ENCODE assay signal across 8 cellular contexts in genomic region chr11:1389932-1390587, GRCh38. TPM values are rescaled to one million over a fixed set of nuclear protein-coding genes. Genes with fewer than 3 reads are reported as not detected.
DNase-seq lines count a peak whose midpoint lies in the region; ATAC-seq, FAIRE-seq and TF ChIP-seq lines count a peak whose summit lies in the region.

Gene BRSK2, plus strand, starts transcription at chr11:1389934. Its CDS starts 351 bp downstream, at chr11:1390285.

- H3K27me3 Mint-ChIP-seq in T-helper 2 cell treated with Interferon-gamma antibody and Interleukin-4, amounts not matched to agents 5 μg/mL and 100 μg/mL, for 36 hours (ENCODE audit: low read depth) = peaks cover 28% of the 10 kb centered on the region
- H3K27me3 Mint-ChIP-seq in activated naive CD8-positive, alpha-beta T cell = peaks cover 8% of the 10 kb centered on the region

- H2AFZ ChIP-seq in keratinocyte (ENCODE audit: control insufficient read depth, low read length) = peak within 1 kb of the TSS; percentile 81

- H3K4me2 ChIP-seq in keratinocyte (ENCODE audit: control insufficient read depth, extremely low read depth, insufficient read depth, low read depth, low read length) = peak within 1 kb of the TSS; percentile 82

- no peak for FAIRE-seq in keratinocyte (lab: Jason Lieb, UNC)

- H3K27me3 ChIP-seq in keratinocyte (ENCODE audit: control insufficient read depth, extremely low read depth, insufficient read depth, low read length) = peaks cover 41% of the 10 kb centered on the region
- H3K27me3 ChIP-seq in thoracic aorta (replicated peaks; ENCODE audit: insufficient read depth) = peaks cover 5% of the 10 kb centered on the region

- TF ChIP-seq CTCF in keratinocyte (optimal IDR thresholded peaks at IDR 0.05 in 1 of 3, IDR thresholded peaks at IDR 0.05 in 1 of 3, conservative IDR thresholded peaks at IDR 0.05 in 1 of 3; ENCODE audit: extremely low read depth in 1 of 3, insufficient read depth in 2 of 3, low read length in 3 of 3) (no peak), thoracic aorta (IDR thresholded peaks at IDR 0.05) (no peak)

- H3K27ac ChIP-seq in keratinocyte (ENCODE audit: control insufficient read depth, insufficient read depth, low read length) = no peak within 1 kb of the TSS
- H3K27ac ChIP-seq in thoracic aorta = peak within 1 kb of the TSS in 1 of 2 donors; percentile 39

- no peaks in the 10 kb centered on the region for H3K4me1 Mint-ChIP-seq in T-helper 2 cell treated with Interferon-gamma antibody and Interleukin-4, amounts not matched to agents 5 μg/mL and 100 μg/mL, for 36 hours (ENCODE audit: low read depth)
- peaks cover 3% of the 10 kb centered on the region for H3K4me1 Mint-ChIP-seq in activated naive CD8-positive, alpha-beta T cell (ENCODE audit: low read depth)

- no peaks in the 10 kb centered on the region for H3K79me2 ChIP-seq in keratinocyte (ENCODE audit: control insufficient read depth, insufficient read depth, low read length)

- H4K20me1 ChIP-seq in keratinocyte (ENCODE audit: control insufficient read depth, extremely low read depth, insufficient read depth, low read length) = peaks cover 5% of the 10 kb centered on the region

- no peak for ATAC-seq in thoracic aorta (ENCODE audit: insufficient number of reproducible peaks, low FRiP score, low read depth)
- ATAC-seq in HG03442 (IDR thresholded peaks at IDR 0.05; ENCODE audit: unreplicated experiment) = no peak
- ATAC-seq in GM21723 (IDR thresholded peaks at IDR 0.05; ENCODE audit: unreplicated experiment) = no peak

- peak within 1 kb of the TSS; percentile 50 for H3K4me3 Mint-ChIP-seq in T-helper 2 cell treated with Interferon-gamma antibody and Interleukin-4, amounts not matched to agents 5 μg/mL and 100 μg/mL, for 36 hours
- peak within 1 kb of the TSS; percentile 27 for H3K4me3 Mint-ChIP-seq in activated naive CD8-positive, alpha-beta T cell

- H3K9ac ChIP-seq in keratinocyte (ENCODE audit: control insufficient read depth, extremely low read depth, insufficient read depth, low read length) = peak within 1 kb of the TSS; percentile 15

- no peaks in the 10 kb centered on the region for H3K9me3 Mint-ChIP-seq in T-helper 2 cell treated with Interferon-gamma antibody and Interleukin-4, amounts not matched to agents 5 μg/mL and 100 μg/mL, for 36 hours
- no peaks in the 10 kb centered on the region for H3K9me3 Mint-ChIP-seq in activated naive CD8-positive, alpha-beta T cell (ENCODE audit: low read depth)

- peak within 1 kb of the TSS; percentile 33 to 53 (median 50) for H3K4me3 ChIP-seq in keratinocyte (ENCODE audit: control insufficient read depth in 2 of 3, extremely low read depth in 1 of 3, insufficient read depth in 2 of 3, low read depth in 1 of 3, low read length in 3 of 3)
- H3K4me3 ChIP-seq in thoracic aorta = peak within 1 kb of the TSS; percentile 77

- dilution Hi-C loops in keratinocyte (cut with MboI; ENCODE audit: extremely low pct_ligation_motif_present, low sequenced_read_pairs) = no loop called here

- no peak for DNase-seq in T-helper 2 cell treated with Interferon-gamma antibody and Interleukin-4, amounts not matched to agents 5 μg/mL and 100 μg/mL, for 36 hours (ENCODE audit: low spot score)
- DNase-seq in T-helper 2 cell (no peak), keratinocyte (ENCODE audit: low read depth, low spot score) (no peak), thoracic aorta (ENCODE audit: low spot score) (no peak), iPS-NIHi7 (ENCODE audit: extremely low spot score) (no peak)

- no peaks in the 10 kb centered on the region for H3K9me1 ChIP-seq in keratinocyte (ENCODE audit: control insufficient read depth, extremely low read depth, insufficient read depth, low read length)

- H3K4me1 ChIP-seq in keratinocyte (ENCODE audit: control insufficient read depth, extremely low read depth, insufficient read depth, low read length) (peaks cover 4% of the 10 kb centered on the region), thoracic aorta (ENCODE audit: control insufficient read depth in 1 of 2, low read depth in 2 of 2) (peaks cover 5 to 16% of the 10 kb centered on the region in 2 donors)

- H3K9me3 ChIP-seq in keratinocyte (ENCODE audit: control insufficient read depth, low read depth, low read length) = no peaks in the 10 kb centered on the region
- no peaks in the 10 kb centered on the region for H3K9me3 ChIP-seq in thoracic aorta

- H3K36me3 ChIP-seq in keratinocyte (ENCODE audit: control insufficient read depth in 2 of 2, extremely low read depth in 1 of 2, insufficient read depth in 2 of 2, low read length in 2 of 2) (no peaks in the 10 kb centered on the region), thoracic aorta (no peaks in the 10 kb centered on the region)

- H3K36me3 Mint-ChIP-seq in T-helper 2 cell treated with Interferon-gamma antibody and Interleukin-4, amounts not matched to agents 5 μg/mL and 100 μg/mL, for 36 hours (ENCODE audit: low read depth) = no peaks in the 10 kb centered on the region
- H3K36me3 Mint-ChIP-seq in activated naive CD8-positive, alpha-beta T cell = no peaks in the 10 kb centered on the region

- no peak within 1 kb of the TSS for H3K27ac Mint-ChIP-seq in T-helper 2 cell treated with Interferon-gamma antibody and Interleukin-4, amounts not matched to agents 5 μg/mL and 100 μg/mL, for 36 hours
- no peak within 1 kb of the TSS for H3K27ac Mint-ChIP-seq in activated naive CD8-positive, alpha-beta T cell

RNA-seq across cellular contexts. Expression of gene BRSK2, which starts in this region (rescaled TPM):
- 0.09 to 0.85 TPM (median 0.20 TPM) in 3 replicates for polyA plus RNA-seq in keratinocyte
- polyA plus RNA-seq in keratinocyte (2011; ENCODE audit: low read depth) = not detected
- 0.30 and 0.48 TPM in 2 replicates for polyA plus RNA-seq in keratinocyte (2011; cell fraction: cytosol; rRNA removed)
- 0.88 and 3.0 TPM in 2 replicates for polyA plus RNA-seq in keratinocyte (2011; cell fraction: nucleus; rRNA removed)
- 0.24 and 0.37 TPM in 2 replicates for polyA plus RNA-seq in keratinocyte (2012; ENCODE audit: low replicate concordance)
- 0.20 to 1.9 TPM (median 0.42 TPM) in 3 replicates for polyA minus RNA-seq in keratinocyte
- polyA minus RNA-seq in keratinocyte (2011; cell fraction: cytosol; rRNA and poly(A)+ RNA removed) = not detected
- polyA minus RNA-seq in keratinocyte (2011; cell fraction: nucleus; rRNA and poly(A)+ RNA removed) = 0.21 and 0.39 TPM in 2 replicates
- total RNA-seq in thoracic aorta = 1 to 10 TPM in 1 of 2 donors, not detected in 1; 1.2 TPM
